Comparison of ENCODE assay signal across 1 cellular context in genomic region chr17:82098169-82098938, GRCh38.
TF ChIP-seq lines count a peak whose summit lies in the region.

Gene FASN (minus strand): TSS chr17:82098236. CDS start chr17:82096445, 1,791 bp downstream.

TF ChIP-seq in HepG2, 621 proteins besides CTCF, POLR2A, EP300 and RAD21 (continued from another document and continues in another):
- TF ChIP-seq EED (CRISPR knock-in tag; IDR thresholded peaks at IDR 0.05): no peak; the same call in 1 of the 2 replicates
- no peak for TF ChIP-seq SNAI1 (CRISPR knock-in tag; IDR thresholded peaks at IDR 0.05; ENCODE audit: borderline replicate concordance)
- peak; percentile 68 for TF ChIP-seq ZNF710 (CRISPR knock-in tag; IDR thresholded peaks at IDR 0.05; ENCODE audit: borderline replicate concordance)
- no peak for TF ChIP-seq MATR3 (CRISPR knock-in tag; IDR thresholded peaks at IDR 0.05)
- TF ChIP-seq KLF13 (CRISPR knock-in tag; IDR thresholded peaks at IDR 0.05): no peak
- peak; percentile 91; the same call in 1 of the 2 replicates for TF ChIP-seq ZFYVE20 (CRISPR knock-in tag; IDR thresholded peaks at IDR 0.05; ENCODE audit: borderline replicate concordance, low read depth)
- TF ChIP-seq NPAS2 (CRISPR knock-in tag; IDR thresholded peaks at IDR 0.05; ENCODE audit: borderline replicate concordance): no peak
- TF ChIP-seq, protein P1, sequence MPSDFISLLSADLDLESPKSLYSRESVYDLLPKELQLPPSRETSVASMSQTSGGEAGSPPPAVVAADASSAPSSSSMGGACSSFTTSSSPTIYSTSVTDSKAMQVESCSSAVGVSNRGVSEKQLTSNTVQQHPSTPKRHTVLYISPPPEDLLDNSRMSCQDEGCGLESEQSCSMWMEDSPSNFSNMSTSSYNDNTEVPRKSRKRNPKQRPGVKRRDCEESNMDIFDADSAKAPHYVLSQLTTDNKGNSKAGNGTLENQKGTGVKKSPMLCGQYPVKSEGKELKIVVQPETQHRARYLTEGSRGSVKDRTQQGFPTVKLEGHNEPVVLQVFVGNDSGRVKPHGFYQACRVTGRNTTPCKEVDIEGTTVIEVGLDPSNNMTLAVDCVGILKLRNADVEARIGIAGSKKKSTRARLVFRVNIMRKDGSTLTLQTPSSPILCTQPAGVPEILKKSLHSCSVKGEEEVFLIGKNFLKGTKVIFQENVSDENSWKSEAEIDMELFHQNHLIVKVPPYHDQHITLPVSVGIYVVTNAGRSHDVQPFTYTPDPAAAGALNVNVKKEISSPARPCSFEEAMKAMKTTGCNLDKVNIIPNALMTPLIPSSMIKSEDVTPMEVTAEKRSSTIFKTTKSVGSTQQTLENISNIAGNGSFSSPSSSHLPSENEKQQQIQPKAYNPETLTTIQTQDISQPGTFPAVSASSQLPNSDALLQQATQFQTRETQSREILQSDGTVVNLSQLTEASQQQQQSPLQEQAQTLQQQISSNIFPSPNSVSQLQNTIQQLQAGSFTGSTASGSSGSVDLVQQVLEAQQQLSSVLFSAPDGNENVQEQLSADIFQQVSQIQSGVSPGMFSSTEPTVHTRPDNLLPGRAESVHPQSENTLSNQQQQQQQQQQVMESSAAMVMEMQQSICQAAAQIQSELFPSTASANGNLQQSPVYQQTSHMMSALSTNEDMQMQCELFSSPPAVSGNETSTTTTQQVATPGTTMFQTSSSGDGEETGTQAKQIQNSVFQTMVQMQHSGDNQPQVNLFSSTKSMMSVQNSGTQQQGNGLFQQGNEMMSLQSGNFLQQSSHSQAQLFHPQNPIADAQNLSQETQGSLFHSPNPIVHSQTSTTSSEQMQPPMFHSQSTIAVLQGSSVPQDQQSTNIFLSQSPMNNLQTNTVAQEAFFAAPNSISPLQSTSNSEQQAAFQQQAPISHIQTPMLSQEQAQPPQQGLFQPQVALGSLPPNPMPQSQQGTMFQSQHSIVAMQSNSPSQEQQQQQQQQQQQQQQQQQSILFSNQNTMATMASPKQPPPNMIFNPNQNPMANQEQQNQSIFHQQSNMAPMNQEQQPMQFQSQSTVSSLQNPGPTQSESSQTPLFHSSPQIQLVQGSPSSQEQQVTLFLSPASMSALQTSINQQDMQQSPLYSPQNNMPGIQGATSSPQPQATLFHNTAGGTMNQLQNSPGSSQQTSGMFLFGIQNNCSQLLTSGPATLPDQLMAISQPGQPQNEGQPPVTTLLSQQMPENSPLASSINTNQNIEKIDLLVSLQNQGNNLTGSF (CRISPR knock-in tag; IDR thresholded peaks at IDR 0.05): peak; percentile 84
- TF ChIP-seq ZBTB42 (CRISPR knock-in tag; IDR thresholded peaks at IDR 0.05): no peak; the same call in 1 of the 2 replicates
- no peak; the same call in 1 of the 2 replicates for TF ChIP-seq ZNF691 (CRISPR knock-in tag; IDR thresholded peaks at IDR 0.05; ENCODE audit: borderline replicate concordance, low read depth)
- TF ChIP-seq MAFF (IDR thresholded peaks at IDR 0.05; ENCODE audit: low read depth, low read length): no peak
- no peak for TF ChIP-seq ZBTB38 (CRISPR knock-in tag; IDR thresholded peaks at IDR 0.05)
- no peak; the same call in 1 of the 2 replicates for TF ChIP-seq MIER3 (CRISPR knock-in tag; IDR thresholded peaks at IDR 0.05; ENCODE audit: borderline replicate concordance)
- no peak; the same call in 1 of the 2 replicates for TF ChIP-seq HNF4G (IDR thresholded peaks at IDR 0.05; ENCODE audit: borderline replicate concordance, low read depth, low read length)
- TF ChIP-seq HNF4G (CRISPR knock-in tag; IDR thresholded peaks at IDR 0.05; ENCODE audit: borderline replicate concordance, low read depth): peak; percentile 44; the same call in 1 of the 2 replicates
- TF ChIP-seq ZSCAN30 (CRISPR knock-in tag; IDR thresholded peaks at IDR 0.05): no peak
- no peak for TF ChIP-seq ZNF274 (CRISPR knock-in tag; IDR thresholded peaks at IDR 0.05)
- TF ChIP-seq SATB2 (CRISPR knock-in tag; IDR thresholded peaks at IDR 0.05): 0 out of 2 replicates have a peak, but pooled peaks have one; percentile 15
- peak; percentile 29; the same call in 1 of the 2 replicates for TF ChIP-seq STAG1 (CRISPR knock-in tag; IDR thresholded peaks at IDR 0.05)
- TF ChIP-seq ERF (CRISPR knock-in tag; IDR thresholded peaks at IDR 0.05): peak; percentile 68; the same call in 1 of the 2 replicates
- no peak; the same call in 1 of the 2 replicates for TF ChIP-seq NKX3-1 (CRISPR knock-in tag; IDR thresholded peaks at IDR 0.05)
- no peak for TF ChIP-seq DPF2 (CRISPR knock-in tag; IDR thresholded peaks at IDR 0.05; ENCODE audit: borderline replicate concordance, low read depth)
- peak; percentile 55; the same call in 1 of the 2 replicates for TF ChIP-seq KDM4B (CRISPR knock-in tag; IDR thresholded peaks at IDR 0.05)
- no peak; the same call in 1 of the 2 replicates for TF ChIP-seq SNAPC2 (CRISPR knock-in tag; IDR thresholded peaks at IDR 0.05)
- no peak for TF ChIP-seq HNRNPL (IDR thresholded peaks at IDR 0.05; ENCODE audit: low read depth, low read length)
- TF ChIP-seq NFE2 (CRISPR knock-in tag; IDR thresholded peaks at IDR 0.05): no peak
- peak; percentile 91 for TF ChIP-seq BRCA1 (CRISPR knock-in tag; IDR thresholded peaks at IDR 0.05)
- TF ChIP-seq RNF2 (conservative IDR thresholded peaks at IDR 0.05; ENCODE audit: low read depth): peak; percentile 99
- TF ChIP-seq ZNF235 (CRISPR knock-in tag; IDR thresholded peaks at IDR 0.05; ENCODE audit: borderline replicate concordance): 0 out of 2 replicates have a peak, but pooled peaks have one; percentile 58
- TF ChIP-seq, protein P2, sequence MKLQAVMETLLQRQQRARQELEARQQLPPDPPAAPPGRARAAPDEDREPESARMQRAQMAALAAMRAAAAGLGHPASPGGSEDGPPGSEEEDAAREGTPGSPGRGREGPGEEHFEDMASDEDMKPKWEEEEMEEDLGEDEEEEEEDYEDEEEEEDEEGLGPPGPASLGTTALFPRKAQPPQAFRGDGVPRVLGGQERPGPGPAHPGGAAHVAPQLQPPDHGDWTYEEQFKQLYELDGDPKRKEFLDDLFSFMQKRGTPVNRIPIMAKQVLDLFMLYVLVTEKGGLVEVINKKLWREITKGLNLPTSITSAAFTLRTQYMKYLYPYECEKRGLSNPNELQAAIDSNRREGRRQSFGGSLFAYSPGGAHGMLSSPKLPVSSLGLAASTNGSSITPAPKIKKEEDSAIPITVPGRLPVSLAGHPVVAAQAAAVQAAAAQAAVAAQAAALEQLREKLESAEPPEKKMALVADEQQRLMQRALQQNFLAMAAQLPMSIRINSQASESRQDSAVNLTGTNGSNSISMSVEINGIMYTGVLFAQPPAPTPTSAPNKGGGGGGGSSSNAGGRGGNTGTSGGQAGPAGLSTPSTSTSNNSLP (IDR thresholded peaks at IDR 0.05; ENCODE audit: low read depth, low read length): no peak
- peak; percentile 26 for TF ChIP-seq AKAP8 (CRISPR knock-in tag; IDR thresholded peaks at IDR 0.05)
- TF ChIP-seq, protein P3, sequence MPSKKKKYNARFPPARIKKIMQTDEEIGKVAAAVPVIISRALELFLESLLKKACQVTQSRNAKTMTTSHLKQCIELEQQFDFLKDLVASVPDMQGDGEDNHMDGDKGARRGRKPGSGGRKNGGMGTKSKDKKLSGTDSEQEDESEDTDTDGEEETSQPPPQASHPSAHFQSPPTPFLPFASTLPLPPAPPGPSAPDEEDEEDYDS (CRISPR knock-in tag; IDR thresholded peaks at IDR 0.05): peak; percentile 98
- no peak for TF ChIP-seq FOSL2 (CRISPR knock-in tag; IDR thresholded peaks at IDR 0.05)
- TF ChIP-seq, protein P4, sequence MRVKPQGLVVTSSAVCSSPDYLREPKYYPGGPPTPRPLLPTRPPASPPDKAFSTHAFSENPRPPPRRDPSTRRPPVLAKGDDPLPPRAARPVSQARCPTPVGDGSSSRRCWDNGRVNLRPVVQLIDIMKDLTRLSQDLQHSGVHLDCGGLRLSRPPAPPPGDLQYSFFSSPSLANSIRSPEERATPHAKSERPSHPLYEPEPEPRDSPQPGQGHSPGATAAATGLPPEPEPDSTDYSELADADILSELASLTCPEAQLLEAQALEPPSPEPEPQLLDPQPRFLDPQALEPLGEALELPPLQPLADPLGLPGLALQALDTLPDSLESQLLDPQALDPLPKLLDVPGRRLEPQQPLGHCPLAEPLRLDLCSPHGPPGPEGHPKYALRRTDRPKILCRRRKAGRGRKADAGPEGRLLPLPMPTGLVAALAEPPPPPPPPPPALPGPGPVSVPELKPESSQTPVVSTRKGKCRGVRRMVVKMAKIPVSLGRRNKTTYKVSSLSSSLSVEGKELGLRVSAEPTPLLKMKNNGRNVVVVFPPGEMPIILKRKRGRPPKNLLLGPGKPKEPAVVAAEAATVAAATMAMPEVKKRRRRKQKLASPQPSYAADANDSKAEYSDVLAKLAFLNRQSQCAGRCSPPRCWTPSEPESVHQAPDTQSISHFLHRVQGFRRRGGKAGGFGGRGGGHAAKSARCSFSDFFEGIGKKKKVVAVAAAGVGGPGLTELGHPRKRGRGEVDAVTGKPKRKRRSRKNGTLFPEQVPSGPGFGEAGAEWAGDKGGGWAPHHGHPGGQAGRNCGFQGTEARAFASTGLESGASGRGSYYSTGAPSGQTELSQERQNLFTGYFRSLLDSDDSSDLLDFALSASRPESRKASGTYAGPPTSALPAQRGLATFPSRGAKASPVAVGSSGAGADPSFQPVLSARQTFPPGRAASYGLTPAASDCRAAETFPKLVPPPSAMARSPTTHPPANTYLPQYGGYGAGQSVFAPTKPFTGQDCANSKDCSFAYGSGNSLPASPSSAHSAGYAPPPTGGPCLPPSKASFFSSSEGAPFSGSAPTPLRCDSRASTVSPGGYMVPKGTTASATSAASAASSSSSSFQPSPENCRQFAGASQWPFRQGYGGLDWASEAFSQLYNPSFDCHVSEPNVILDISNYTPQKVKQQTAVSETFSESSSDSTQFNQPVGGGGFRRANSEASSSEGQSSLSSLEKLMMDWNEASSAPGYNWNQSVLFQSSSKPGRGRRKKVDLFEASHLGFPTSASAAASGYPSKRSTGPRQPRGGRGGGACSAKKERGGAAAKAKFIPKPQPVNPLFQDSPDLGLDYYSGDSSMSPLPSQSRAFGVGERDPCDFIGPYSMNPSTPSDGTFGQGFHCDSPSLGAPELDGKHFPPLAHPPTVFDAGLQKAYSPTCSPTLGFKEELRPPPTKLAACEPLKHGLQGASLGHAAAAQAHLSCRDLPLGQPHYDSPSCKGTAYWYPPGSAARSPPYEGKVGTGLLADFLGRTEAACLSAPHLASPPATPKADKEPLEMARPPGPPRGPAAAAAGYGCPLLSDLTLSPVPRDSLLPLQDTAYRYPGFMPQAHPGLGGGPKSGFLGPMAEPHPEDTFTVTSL (CRISPR knock-in tag; IDR thresholded peaks at IDR 0.05; ENCODE audit: borderline replicate concordance): no peak
- no peak for TF ChIP-seq ZSCAN29 (CRISPR knock-in tag; conservative IDR thresholded peaks at IDR 0.05)
- no peak; the same call in 1 of the 2 replicates for TF ChIP-seq NCOR1 (IDR thresholded peaks at IDR 0.05; ENCODE audit: borderline replicate concordance, low read length)
- TF ChIP-seq GATA4 (IDR thresholded peaks at IDR 0.05; ENCODE audit: borderline replicate concordance, low read depth): peak; percentile 81
- peak; percentile 76 for TF ChIP-seq CBX1 (IDR thresholded peaks at IDR 0.05; ENCODE audit: low read depth)
- TF ChIP-seq CERS6 (CRISPR knock-in tag; IDR thresholded peaks at IDR 0.05): no peak
- TF ChIP-seq SP4 (CRISPR knock-in tag; IDR thresholded peaks at IDR 0.05): peak; percentile 87
- peak; percentile 65; the same call in 1 of the 2 replicates for TF ChIP-seq KMT2A (CRISPR knock-in tag; IDR thresholded peaks at IDR 0.05)
- TF ChIP-seq PHF5A (CRISPR knock-in tag; IDR thresholded peaks at IDR 0.05; ENCODE audit: low read depth, unreplicated experiment): peak; percentile 46
- no peak for TF ChIP-seq FOXJ3 (CRISPR knock-in tag; IDR thresholded peaks at IDR 0.05; ENCODE audit: borderline replicate concordance)
- no peak; the same call in 1 of the 2 replicates for TF ChIP-seq GTF3A (CRISPR knock-in tag; conservative IDR thresholded peaks at IDR 0.05)
- no peak for TF ChIP-seq MTF2 (CRISPR knock-in tag; IDR thresholded peaks at IDR 0.05; ENCODE audit: borderline replicate concordance)
